ENCODE assay signal across 1 cellular context in genomic region chr11:129895126-129896041, GRCh38.
A peak's percentile ranks its signal among the peaks of the same experiment; 100 is the strongest.
TF ChIP-seq lines count a peak whose summit lies in the region.

Gene NFRKB, minus strand, starts transcription at chr11:129895578. Its CDS starts 2,729 bp downstream, at chr11:129892849.

TF ChIP-seq in HEK293, 187 proteins besides CTCF, POLR2A, EP300 and RAD21 (continued from another document):
- TF ChIP-seq REST (tag by site-specific recombination; IDR thresholded peaks at IDR 0.05) (0 out of 2 replicates have a peak, but pooled peaks have one; percentile 18), KLF8 (tag by site-specific recombination; IDR thresholded peaks at IDR 0.05) (peak; percentile 54; the same call in 1 of the 2 replicates), SP2 (tag by site-specific recombination; IDR thresholded peaks at IDR 0.05) (peak; percentile 51), GLIS2 (tag by site-specific recombination; IDR thresholded peaks at IDR 0.05) (peak; percentile 88), KLF9 (tag by site-specific recombination; IDR thresholded peaks at IDR 0.05; ENCODE audit: low read depth) (peak; percentile 80), GLIS1 (tag by site-specific recombination; IDR thresholded peaks at IDR 0.05) (0 out of 2 replicates have a peak, but pooled peaks have one; percentile 37), ZBTB48 (tag by site-specific recombination; IDR thresholded peaks at IDR 0.05) (peak; percentile 72), ZNF664 (tag by site-specific recombination; IDR thresholded peaks at IDR 0.05) (no peak), ZSCAN30 (tag by site-specific recombination; IDR thresholded peaks at IDR 0.05) (no peak), ZNF114 (tag by site-specific recombination; IDR thresholded peaks at IDR 0.05) (no peak), ZBTB26 (tag by site-specific recombination; optimal IDR thresholded peaks at IDR 0.05) (peak; percentile 90), ZNF169 (tag by site-specific recombination; IDR thresholded peaks at IDR 0.05) (no peak), ZNF530 (tag by site-specific recombination; IDR thresholded peaks at IDR 0.05; ENCODE audit: low read depth) (no peak), ZNF529 (tag by site-specific recombination; IDR thresholded peaks at IDR 0.05; ENCODE audit: insufficient replicate concordance) (no peak), KLF16 (tag by site-specific recombination; IDR thresholded peaks at IDR 0.05) (peak; percentile 35; the same call in 1 of the 2 replicates), ZNF76 (tag by site-specific recombination; IDR thresholded peaks at IDR 0.05; ENCODE audit: borderline replicate concordance, low read depth) (peak; percentile 60; the same call in 1 of the 2 replicates), ZNF2 (tag by site-specific recombination; IDR thresholded peaks at IDR 0.05) (0 out of 2 replicates have a peak, but pooled peaks have one; percentile 27), ELK4 (IDR thresholded peaks at IDR 0.05; ENCODE audit: borderline replicate concordance, low read depth, low read length) (no peak), ZNF302 (tag by site-specific recombination; IDR thresholded peaks at IDR 0.05; ENCODE audit: low read depth) (no peak), EGR2 (tag by site-specific recombination; IDR thresholded peaks at IDR 0.05; ENCODE audit: low read depth) (peak; percentile 82)
- TF ChIP-seq, protein P1, sequence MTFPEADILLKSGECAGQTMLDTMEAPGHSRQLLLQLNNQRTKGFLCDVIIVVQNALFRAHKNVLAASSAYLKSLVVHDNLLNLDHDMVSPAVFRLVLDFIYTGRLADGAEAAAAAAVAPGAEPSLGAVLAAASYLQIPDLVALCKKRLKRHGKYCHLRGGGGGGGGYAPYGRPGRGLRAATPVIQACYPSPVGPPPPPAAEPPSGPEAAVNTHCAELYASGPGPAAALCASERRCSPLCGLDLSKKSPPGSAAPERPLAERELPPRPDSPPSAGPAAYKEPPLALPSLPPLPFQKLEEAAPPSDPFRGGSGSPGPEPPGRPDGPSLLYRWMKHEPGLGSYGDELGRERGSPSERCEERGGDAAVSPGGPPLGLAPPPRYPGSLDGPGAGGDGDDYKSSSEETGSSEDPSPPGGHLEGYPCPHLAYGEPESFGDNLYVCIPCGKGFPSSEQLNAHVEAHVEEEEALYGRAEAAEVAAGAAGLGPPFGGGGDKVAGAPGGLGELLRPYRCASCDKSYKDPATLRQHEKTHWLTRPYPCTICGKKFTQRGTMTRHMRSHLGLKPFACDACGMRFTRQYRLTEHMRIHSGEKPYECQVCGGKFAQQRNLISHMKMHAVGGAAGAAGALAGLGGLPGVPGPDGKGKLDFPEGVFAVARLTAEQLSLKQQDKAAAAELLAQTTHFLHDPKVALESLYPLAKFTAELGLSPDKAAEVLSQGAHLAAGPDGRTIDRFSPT (tag by site-specific recombination; IDR thresholded peaks at IDR 0.05), result 0 out of 2 replicates have a peak, but pooled peaks have one; percentile 27
- TF ChIP-seq, protein P2, sequence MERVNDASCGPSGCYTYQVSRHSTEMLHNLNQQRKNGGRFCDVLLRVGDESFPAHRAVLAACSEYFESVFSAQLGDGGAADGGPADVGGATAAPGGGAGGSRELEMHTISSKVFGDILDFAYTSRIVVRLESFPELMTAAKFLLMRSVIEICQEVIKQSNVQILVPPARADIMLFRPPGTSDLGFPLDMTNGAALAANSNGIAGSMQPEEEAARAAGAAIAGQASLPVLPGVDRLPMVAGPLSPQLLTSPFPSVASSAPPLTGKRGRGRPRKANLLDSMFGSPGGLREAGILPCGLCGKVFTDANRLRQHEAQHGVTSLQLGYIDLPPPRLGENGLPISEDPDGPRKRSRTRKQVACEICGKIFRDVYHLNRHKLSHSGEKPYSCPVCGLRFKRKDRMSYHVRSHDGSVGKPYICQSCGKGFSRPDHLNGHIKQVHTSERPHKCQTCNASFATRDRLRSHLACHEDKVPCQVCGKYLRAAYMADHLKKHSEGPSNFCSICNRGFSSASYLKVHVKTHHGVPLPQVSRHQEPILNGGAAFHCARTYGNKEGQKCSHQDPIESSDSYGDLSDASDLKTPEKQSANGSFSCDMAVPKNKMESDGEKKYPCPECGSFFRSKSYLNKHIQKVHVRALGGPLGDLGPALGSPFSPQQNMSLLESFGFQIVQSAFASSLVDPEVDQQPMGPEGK (tag by site-specific recombination; IDR thresholded peaks at IDR 0.05), result peak; percentile 79
TF ChIP-seq in HEK293: peak in this region for 24.
